1 cellular context compared by ENCODE assay signal in the genomic region with DNA sequence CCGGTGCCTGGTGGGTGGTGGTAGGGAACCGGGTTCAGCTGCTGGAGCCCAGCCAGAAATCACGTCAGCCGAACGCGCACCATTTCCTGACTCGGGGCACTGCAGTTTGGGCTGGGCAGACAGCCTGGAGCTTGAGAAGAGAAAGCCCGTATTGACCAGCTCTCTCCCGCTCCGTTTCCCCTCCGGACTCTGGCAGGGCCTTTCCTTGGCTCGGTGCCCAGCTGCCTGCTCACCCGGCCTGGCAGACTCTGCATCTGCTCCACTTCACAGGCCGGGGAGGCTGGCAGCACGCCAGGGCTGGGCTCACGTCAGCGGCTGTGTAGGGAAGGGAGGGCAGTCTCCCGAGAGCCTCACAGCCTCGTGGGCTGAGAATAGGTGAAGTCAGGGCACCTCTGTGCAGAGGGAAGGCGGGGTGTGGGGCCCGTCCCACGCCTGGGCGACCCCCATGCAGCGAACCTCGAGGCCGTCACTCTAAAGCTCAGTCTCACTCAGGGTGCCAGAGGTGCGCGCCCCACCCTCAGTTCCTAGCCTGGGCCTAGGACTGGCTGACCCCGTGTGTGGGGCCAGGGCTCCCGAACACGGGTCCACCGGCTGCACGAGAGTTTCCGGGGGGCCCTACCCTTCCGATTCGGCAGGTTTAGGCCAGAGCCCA.
TF ChIP-seq lines count a peak whose summit lies in the region.

No MANE protein-coding gene starts in this region.

TF ChIP-seq in HEK293, 187 proteins besides CTCF, POLR2A, EP300 and RAD21 (continued from another document and continues in another):
- TF ChIP-seq, protein P1, sequence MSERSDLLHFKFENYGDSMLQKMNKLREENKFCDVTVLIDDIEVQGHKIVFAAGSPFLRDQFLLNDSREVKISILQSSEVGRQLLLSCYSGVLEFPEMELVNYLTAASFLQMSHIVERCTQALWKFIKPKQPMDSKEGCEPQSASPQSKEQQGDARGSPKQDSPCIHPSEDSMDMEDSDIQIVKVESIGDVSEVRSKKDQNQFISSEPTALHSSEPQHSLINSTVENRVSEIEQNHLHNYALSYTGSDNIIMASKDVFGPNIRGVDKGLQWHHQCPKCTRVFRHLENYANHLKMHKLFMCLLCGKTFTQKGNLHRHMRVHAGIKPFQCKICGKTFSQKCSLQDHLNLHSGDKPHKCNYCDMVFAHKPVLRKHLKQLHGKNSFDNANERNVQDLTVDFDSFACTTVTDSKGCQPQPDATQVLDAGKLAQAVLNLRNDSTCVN (tag by site-specific recombination; optimal IDR thresholded peaks at IDR 0.05), result peak; percentile 25
- TF ChIP-seq, protein P2, sequence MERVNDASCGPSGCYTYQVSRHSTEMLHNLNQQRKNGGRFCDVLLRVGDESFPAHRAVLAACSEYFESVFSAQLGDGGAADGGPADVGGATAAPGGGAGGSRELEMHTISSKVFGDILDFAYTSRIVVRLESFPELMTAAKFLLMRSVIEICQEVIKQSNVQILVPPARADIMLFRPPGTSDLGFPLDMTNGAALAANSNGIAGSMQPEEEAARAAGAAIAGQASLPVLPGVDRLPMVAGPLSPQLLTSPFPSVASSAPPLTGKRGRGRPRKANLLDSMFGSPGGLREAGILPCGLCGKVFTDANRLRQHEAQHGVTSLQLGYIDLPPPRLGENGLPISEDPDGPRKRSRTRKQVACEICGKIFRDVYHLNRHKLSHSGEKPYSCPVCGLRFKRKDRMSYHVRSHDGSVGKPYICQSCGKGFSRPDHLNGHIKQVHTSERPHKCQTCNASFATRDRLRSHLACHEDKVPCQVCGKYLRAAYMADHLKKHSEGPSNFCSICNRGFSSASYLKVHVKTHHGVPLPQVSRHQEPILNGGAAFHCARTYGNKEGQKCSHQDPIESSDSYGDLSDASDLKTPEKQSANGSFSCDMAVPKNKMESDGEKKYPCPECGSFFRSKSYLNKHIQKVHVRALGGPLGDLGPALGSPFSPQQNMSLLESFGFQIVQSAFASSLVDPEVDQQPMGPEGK (tag by site-specific recombination; IDR thresholded peaks at IDR 0.05), result peak; percentile 66; the same call in 1 of the 2 replicates
- TF ChIP-seq ZBTB1 (tag by site-specific recombination; IDR thresholded peaks at IDR 0.05), result no peak
- TF ChIP-seq ZNF214 (tag by site-specific recombination; IDR thresholded peaks at IDR 0.05; ENCODE audit: borderline replicate concordance), result no peak
- TF ChIP-seq ZNF23 (tag by site-specific recombination; IDR thresholded peaks at IDR 0.05; ENCODE audit: borderline replicate concordance), result no peak
- no peak for TF ChIP-seq ZNF707 (tag by site-specific recombination; IDR thresholded peaks at IDR 0.05)
- no peak for TF ChIP-seq GLI4 (tag by site-specific recombination; IDR thresholded peaks at IDR 0.05)
- no peak for TF ChIP-seq ZNF146 (tag by site-specific recombination; IDR thresholded peaks at IDR 0.05)
- TF ChIP-seq, protein P3, sequence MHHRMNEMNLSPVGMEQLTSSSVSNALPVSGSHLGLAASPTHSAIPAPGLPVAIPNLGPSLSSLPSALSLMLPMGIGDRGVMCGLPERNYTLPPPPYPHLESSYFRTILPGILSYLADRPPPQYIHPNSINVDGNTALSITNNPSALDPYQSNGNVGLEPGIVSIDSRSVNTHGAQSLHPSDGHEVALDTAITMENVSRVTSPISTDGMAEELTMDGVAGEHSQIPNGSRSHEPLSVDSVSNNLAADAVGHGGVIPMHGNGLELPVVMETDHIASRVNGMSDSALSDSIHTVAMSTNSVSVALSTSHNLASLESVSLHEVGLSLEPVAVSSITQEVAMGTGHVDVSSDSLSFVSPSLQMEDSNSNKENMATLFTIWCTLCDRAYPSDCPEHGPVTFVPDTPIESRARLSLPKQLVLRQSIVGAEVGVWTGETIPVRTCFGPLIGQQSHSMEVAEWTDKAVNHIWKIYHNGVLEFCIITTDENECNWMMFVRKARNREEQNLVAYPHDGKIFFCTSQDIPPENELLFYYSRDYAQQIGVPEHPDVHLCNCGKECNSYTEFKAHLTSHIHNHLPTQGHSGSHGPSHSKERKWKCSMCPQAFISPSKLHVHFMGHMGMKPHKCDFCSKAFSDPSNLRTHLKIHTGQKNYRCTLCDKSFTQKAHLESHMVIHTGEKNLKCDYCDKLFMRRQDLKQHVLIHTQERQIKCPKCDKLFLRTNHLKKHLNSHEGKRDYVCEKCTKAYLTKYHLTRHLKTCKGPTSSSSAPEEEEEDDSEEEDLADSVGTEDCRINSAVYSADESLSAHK (tag by site-specific recombination; IDR thresholded peaks at IDR 0.05), result no peak
- TF ChIP-seq PRDM1 (tag by site-specific recombination; IDR thresholded peaks at IDR 0.05), result peak; percentile 90
- TF ChIP-seq ZNF76 (tag by site-specific recombination; IDR thresholded peaks at IDR 0.05; ENCODE audit: borderline replicate concordance, low read depth), result peak; percentile 51
- TF ChIP-seq, protein P4, sequence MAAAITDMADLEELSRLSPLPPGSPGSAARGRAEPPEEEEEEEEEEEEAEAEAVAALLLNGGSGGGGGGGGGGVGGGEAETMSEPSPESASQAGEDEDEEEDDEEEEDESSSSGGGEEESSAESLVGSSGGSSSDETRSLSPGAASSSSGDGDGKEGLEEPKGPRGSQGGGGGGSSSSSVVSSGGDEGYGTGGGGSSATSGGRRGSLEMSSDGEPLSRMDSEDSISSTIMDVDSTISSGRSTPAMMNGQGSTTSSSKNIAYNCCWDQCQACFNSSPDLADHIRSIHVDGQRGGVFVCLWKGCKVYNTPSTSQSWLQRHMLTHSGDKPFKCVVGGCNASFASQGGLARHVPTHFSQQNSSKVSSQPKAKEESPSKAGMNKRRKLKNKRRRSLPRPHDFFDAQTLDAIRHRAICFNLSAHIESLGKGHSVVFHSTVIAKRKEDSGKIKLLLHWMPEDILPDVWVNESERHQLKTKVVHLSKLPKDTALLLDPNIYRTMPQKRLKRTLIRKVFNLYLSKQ (tag by site-specific recombination; IDR thresholded peaks at IDR 0.05; ENCODE audit: borderline replicate concordance), result no peak
- no peak for TF ChIP-seq ZNF768 (tag by site-specific recombination; IDR thresholded peaks at IDR 0.05)
- no peak for TF ChIP-seq ZXDB (tag by site-specific recombination; IDR thresholded peaks at IDR 0.05)
- TF ChIP-seq ZNF391 (tag by site-specific recombination; IDR thresholded peaks at IDR 0.05; ENCODE audit: borderline replicate concordance, low read depth), result no peak
- TF ChIP-seq ZNF621 (tag by site-specific recombination; IDR thresholded peaks at IDR 0.05), result no peak
- TF ChIP-seq ZNF530 (tag by site-specific recombination; IDR thresholded peaks at IDR 0.05; ENCODE audit: low read depth), result no peak
- no peak for TF ChIP-seq YY2 (tag by site-specific recombination; IDR thresholded peaks at IDR 0.05)
- no peak for TF ChIP-seq ZNF529 (tag by site-specific recombination; IDR thresholded peaks at IDR 0.05; ENCODE audit: insufficient replicate concordance)
- no peak for TF ChIP-seq ZNF302 (tag by site-specific recombination; IDR thresholded peaks at IDR 0.05; ENCODE audit: low read depth)
- TF ChIP-seq, protein P5, sequence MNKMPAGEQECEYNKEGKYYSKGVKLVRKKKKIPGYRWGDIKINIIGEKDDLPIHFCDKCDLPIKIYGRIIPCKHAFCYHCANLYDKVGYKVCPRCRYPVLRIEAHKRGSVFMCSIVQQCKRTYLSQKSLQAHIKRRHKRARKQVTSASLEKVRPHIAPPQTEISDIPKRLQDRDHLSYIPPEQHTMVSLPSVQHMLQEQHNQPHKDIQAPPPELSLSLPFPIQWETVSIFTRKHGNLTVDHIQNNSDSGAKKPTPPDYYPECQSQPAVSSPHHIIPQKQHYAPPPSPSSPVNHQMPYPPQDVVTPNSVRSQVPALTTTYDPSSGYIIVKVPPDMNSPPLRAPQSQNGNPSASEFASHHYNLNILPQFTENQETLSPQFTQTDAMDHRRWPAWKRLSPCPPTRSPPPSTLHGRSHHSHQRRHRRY (tag by site-specific recombination; IDR thresholded peaks at IDR 0.05), result no peak
- TF ChIP-seq, protein P6, sequence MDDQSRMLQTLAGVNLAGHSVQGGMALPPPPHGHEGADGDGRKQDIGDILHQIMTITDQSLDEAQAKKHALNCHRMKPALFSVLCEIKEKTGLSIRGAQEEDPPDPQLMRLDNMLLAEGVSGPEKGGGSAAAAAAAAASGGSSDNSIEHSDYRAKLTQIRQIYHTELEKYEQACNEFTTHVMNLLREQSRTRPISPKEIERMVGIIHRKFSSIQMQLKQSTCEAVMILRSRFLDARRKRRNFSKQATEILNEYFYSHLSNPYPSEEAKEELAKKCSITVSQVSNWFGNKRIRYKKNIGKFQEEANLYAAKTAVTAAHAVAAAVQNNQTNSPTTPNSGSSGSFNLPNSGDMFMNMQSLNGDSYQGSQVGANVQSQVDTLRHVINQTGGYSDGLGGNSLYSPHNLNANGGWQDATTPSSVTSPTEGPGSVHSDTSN (CRISPR knock-in tag; IDR thresholded peaks at IDR 0.05), result 0 out of 2 replicates have a peak, but pooled peaks have one; percentile 27
- peak; percentile 27; the same call in 1 of the 2 replicates for TF ChIP-seq ZNF341 (tag by site-specific recombination; IDR thresholded peaks at IDR 0.05; ENCODE audit: low read depth)
- TF ChIP-seq ZNF184 (tag by site-specific recombination; IDR thresholded peaks at IDR 0.05), result peak; percentile 72; the same call in 1 of the 2 replicates
- TF ChIP-seq, protein P7, sequence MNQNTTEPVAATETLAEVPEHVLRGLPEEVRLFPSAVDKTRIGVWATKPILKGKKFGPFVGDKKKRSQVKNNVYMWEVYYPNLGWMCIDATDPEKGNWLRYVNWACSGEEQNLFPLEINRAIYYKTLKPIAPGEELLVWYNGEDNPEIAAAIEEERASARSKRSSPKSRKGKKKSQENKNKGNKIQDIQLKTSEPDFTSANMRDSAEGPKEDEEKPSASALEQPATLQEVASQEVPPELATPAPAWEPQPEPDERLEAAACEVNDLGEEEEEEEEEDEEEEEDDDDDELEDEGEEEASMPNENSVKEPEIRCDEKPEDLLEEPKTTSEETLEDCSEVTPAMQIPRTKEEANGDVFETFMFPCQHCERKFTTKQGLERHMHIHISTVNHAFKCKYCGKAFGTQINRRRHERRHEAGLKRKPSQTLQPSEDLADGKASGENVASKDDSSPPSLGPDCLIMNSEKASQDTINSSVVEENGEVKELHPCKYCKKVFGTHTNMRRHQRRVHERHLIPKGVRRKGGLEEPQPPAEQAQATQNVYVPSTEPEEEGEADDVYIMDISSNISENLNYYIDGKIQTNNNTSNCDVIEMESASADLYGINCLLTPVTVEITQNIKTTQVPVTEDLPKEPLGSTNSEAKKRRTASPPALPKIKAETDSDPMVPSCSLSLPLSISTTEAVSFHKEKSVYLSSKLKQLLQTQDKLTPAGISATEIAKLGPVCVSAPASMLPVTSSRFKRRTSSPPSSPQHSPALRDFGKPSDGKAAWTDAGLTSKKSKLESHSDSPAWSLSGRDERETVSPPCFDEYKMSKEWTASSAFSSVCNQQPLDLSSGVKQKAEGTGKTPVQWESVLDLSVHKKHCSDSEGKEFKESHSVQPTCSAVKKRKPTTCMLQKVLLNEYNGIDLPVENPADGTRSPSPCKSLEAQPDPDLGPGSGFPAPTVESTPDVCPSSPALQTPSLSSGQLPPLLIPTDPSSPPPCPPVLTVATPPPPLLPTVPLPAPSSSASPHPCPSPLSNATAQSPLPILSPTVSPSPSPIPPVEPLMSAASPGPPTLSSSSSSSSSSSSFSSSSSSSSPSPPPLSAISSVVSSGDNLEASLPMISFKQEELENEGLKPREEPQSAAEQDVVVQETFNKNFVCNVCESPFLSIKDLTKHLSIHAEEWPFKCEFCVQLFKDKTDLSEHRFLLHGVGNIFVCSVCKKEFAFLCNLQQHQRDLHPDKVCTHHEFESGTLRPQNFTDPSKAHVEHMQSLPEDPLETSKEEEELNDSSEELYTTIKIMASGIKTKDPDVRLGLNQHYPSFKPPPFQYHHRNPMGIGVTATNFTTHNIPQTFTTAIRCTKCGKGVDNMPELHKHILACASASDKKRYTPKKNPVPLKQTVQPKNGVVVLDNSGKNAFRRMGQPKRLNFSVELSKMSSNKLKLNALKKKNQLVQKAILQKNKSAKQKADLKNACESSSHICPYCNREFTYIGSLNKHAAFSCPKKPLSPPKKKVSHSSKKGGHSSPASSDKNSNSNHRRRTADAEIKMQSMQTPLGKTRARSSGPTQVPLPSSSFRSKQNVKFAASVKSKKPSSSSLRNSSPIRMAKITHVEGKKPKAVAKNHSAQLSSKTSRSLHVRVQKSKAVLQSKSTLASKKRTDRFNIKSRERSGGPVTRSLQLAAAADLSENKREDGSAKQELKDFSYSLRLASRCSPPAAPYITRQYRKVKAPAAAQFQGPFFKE (tag by site-specific recombination; IDR thresholded peaks at IDR 0.05; ENCODE audit: borderline replicate concordance), result no peak
- peak; percentile 63 for TF ChIP-seq WT1 (tag by site-specific recombination; IDR thresholded peaks at IDR 0.05)
- TF ChIP-seq, protein P8, sequence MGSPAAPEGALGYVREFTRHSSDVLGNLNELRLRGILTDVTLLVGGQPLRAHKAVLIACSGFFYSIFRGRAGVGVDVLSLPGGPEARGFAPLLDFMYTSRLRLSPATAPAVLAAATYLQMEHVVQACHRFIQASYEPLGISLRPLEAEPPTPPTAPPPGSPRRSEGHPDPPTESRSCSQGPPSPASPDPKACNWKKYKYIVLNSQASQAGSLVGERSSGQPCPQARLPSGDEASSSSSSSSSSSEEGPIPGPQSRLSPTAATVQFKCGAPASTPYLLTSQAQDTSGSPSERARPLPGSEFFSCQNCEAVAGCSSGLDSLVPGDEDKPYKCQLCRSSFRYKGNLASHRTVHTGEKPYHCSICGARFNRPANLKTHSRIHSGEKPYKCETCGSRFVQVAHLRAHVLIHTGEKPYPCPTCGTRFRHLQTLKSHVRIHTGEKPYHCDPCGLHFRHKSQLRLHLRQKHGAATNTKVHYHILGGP (tag by site-specific recombination; IDR thresholded peaks at IDR 0.05), result no peak
- TF ChIP-seq ZNF416 (tag by site-specific recombination; IDR thresholded peaks at IDR 0.05), result no peak
- TF ChIP-seq SP3 (tag by site-specific recombination; IDR thresholded peaks at IDR 0.05), result no peak
- TF ChIP-seq SCRT2 (tag by site-specific recombination; IDR thresholded peaks at IDR 0.05), result no peak
- no peak for TF ChIP-seq MEIS1 (CRISPR knock-in tag; IDR thresholded peaks at IDR 0.05; ENCODE audit: borderline replicate concordance)
- no peak for TF ChIP-seq SETDB1 (IDR thresholded peaks at IDR 0.05; ENCODE audit: insufficient read length, low read length)
- no peak for TF ChIP-seq ZNF664 (tag by site-specific recombination; IDR thresholded peaks at IDR 0.05)
- TF ChIP-seq, protein P9, sequence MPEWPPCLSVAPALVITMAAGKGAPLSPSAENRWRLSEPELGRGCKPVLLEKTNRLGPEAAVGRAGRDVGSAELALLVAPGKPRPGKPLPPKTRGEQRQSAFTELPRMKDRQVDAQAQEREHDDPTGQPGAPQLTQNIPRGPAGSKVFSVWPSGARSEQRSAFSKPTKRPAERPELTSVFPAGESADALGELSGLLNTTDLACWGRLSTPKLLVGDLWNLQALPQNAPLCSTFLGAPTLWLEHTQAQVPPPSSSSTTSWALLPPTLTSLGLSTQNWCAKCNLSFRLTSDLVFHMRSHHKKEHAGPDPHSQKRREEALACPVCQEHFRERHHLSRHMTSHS (tag by site-specific recombination; IDR thresholded peaks at IDR 0.05), result no peak
- TF ChIP-seq ZNF239 (tag by site-specific recombination; IDR thresholded peaks at IDR 0.05), result no peak
- TF ChIP-seq ZNF600 (tag by site-specific recombination; IDR thresholded peaks at IDR 0.05), result peak; percentile 96
- TF ChIP-seq ZEB2 (tag by site-specific recombination; IDR thresholded peaks at IDR 0.05), result peak; percentile 85
- TF ChIP-seq HOXA7 (CRISPR knock-in tag; IDR thresholded peaks at IDR 0.05; ENCODE audit: borderline replicate concordance), result no peak
- no peak for TF ChIP-seq ZNF350 (tag by site-specific recombination; IDR thresholded peaks at IDR 0.05)
- TF ChIP-seq ZBTB7A (tag by site-specific recombination; IDR thresholded peaks at IDR 0.05; ENCODE audit: low read depth), result no peak
- peak; percentile 98 for TF ChIP-seq ZBTB17 (tag by site-specific recombination; IDR thresholded peaks at IDR 0.05)
- TF ChIP-seq SALL2 (tag by site-specific recombination; IDR thresholded peaks at IDR 0.05; ENCODE audit: borderline replicate concordance), result no peak
- no peak for TF ChIP-seq OVOL3 (tag by site-specific recombination; IDR thresholded peaks at IDR 0.05)
- TF ChIP-seq ZNF132 (tag by site-specific recombination; IDR thresholded peaks at IDR 0.05; ENCODE audit: borderline replicate concordance), result no peak
